ENCODE assay signal across 1 cellular context in genomic region chr14:65413739-65414045, GRCh38.
TF ChIP-seq lines count a peak whose summit lies in the region.

No MANE protein-coding gene starts in this region.

TF ChIP-seq in HepG2, 621 proteins besides CTCF, POLR2A, EP300 and RAD21 (continued from another document):
- no peak for TF ChIP-seq THAP9 (CRISPR knock-in tag; IDR thresholded peaks at IDR 0.05; ENCODE audit: borderline replicate concordance)
- TF ChIP-seq DZIP1 (CRISPR knock-in tag; IDR thresholded peaks at IDR 0.05) = no peak
- no peak for TF ChIP-seq ZNF512 (CRISPR knock-in tag; IDR thresholded peaks at IDR 0.05)
- no peak for TF ChIP-seq SYNCRIP (IDR thresholded peaks at IDR 0.05; ENCODE audit: insufficient read depth, low read depth, low read length)
- TF ChIP-seq ZNF703 (CRISPR knock-in tag; IDR thresholded peaks at IDR 0.05; ENCODE audit: borderline replicate concordance) = no peak
- no peak for TF ChIP-seq HNRNPUL1 (IDR thresholded peaks at IDR 0.05; ENCODE audit: low read depth, low read length)
- TF ChIP-seq MLX (CRISPR knock-in tag; IDR thresholded peaks at IDR 0.05) = no peak
- no peak for TF ChIP-seq ZFP41 (CRISPR knock-in tag; IDR thresholded peaks at IDR 0.05; ENCODE audit: borderline replicate concordance)
- no peak for TF ChIP-seq ZNF580 (CRISPR knock-in tag; IDR thresholded peaks at IDR 0.05; ENCODE audit: borderline replicate concordance, low read depth)
- no peak for TF ChIP-seq CENPBD1 (CRISPR knock-in tag; IDR thresholded peaks at IDR 0.05; ENCODE audit: borderline replicate concordance, low read depth)
- no peak for TF ChIP-seq ZBTB46 (CRISPR knock-in tag; IDR thresholded peaks at IDR 0.05; ENCODE audit: borderline replicate concordance)
- no peak for TF ChIP-seq HOXA3 (CRISPR knock-in tag; IDR thresholded peaks at IDR 0.05)
- no peak for TF ChIP-seq ZNF577 (CRISPR knock-in tag; IDR thresholded peaks at IDR 0.05; ENCODE audit: borderline replicate concordance, low read depth)
